8 cellular contexts compared by ENCODE assay signal in the genomic region with DNA sequence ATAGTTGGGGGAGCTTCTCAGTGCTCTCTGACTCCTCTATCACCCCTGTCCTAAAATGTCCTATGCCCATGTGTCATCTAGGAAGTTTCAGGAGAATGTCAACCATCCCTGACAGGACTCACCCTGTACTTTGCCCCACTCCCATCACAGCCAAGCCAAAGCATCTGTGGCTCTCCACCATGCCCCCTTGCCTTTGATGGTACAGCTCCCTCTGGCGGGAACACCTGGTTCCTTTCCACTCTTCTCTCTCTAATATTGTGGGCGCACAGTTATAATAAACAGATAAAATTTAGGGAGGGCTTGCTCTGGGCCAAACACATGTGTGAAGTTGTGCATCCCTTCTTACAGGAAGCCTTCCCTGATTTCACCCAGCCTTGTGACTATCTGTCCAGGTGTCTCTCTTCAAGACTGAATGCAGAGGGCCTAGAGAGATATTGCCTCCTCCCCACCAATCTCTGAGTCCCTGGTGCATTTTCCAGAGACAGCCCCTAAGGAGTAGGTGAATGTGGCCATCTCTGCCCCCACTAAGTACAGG.
DNase-seq lines count a peak whose midpoint lies in the region; ATAC-seq and TF ChIP-seq lines count a peak whose summit lies in the region.

No MANE protein-coding gene starts in this region.

- H4K20me1 ChIP-seq in PC-9 (ENCODE audit: insufficient read depth): no peaks in the 10 kb centered on the region

- no peak overlapping the region for H2AFZ ChIP-seq in PC-9

- no TSS peak for BruUV-seq in PC-9 (replicated peaks; lab: Mats Ljungman, UMichigan)

- TF ChIP-seq CTCF in PC-9 (conservative IDR thresholded peaks at IDR 0.05) (peak; percentile 59), fibroblast of villous mesenchyme (IDR thresholded peaks at IDR 0.05; ENCODE audit: insufficient read depth, low read depth, low read length) (peak; percentile 42), osteocyte (IDR thresholded peaks at IDR 0.05) (no peak)

- no peaks in the 10 kb centered on the region for H3K9me3 Mint-ChIP-seq in osteocyte (ENCODE audit: unreplicated experiment)

- H3F3A ChIP-seq in PC-9 (ENCODE audit: insufficient read depth, low read depth): no peaks in the 10 kb centered on the region

- no peak overlapping the region for H3K27ac ChIP-seq in PC-9

- no peak overlapping the region for H3K4me2 ChIP-seq in PC-9

- no peaks in the 10 kb centered on the region for H3K4me1 ChIP-seq in PC-9 (replicated peaks; ENCODE audit: insufficient read depth)

- no peaks in the 10 kb centered on the region for H3K36me3 Mint-ChIP-seq in osteocyte (ENCODE audit: unreplicated experiment)

- H3K4me3 ChIP-seq in PC-9: no peak overlapping the region
- H3K4me3 ChIP-seq in fibroblast of villous mesenchyme (ENCODE audit: low read depth, low read length): no peak overlapping the region

- POLR2A ChIA-PET in PC-9 (lab: Charles Lee; ENCODE audit: unreplicated experiment): no interaction called here

- ATAC-seq in GM19395 (IDR thresholded peaks at IDR 0.05; ENCODE audit: unreplicated experiment) (peak; percentile 70), HG03457 (IDR thresholded peaks at IDR 0.05; ENCODE audit: unreplicated experiment) (no peak), HG02763 (IDR thresholded peaks at IDR 0.05; ENCODE audit: unreplicated experiment) (no peak)

- no peak overlapping the region for H3K4me3 Mint-ChIP-seq in osteocyte (ENCODE audit: unreplicated experiment)

- peaks cover 25% of the 10 kb centered on the region for H3K27me3 Mint-ChIP-seq in osteocyte (ENCODE audit: unreplicated experiment)

- peak; percentile 36 for DNase-seq in ELR (ENCODE audit: low read depth)
- DNase-seq in PC-9: peak in 1 of 2 experiments; percentile 14
- peak; percentile 3 for DNase-seq in fibroblast of villous mesenchyme (ENCODE audit: low read depth)
- no peak for DNase-seq in osteocyte (ENCODE audit: extremely low spot score, unreplicated experiment)
- DNase-seq in hepatic stellate cell (ENCODE audit: low spot score): no peak

- CTCF ChIA-PET in PC-9 (lab: Charles Lee): no interaction called here

- H3K36me3 ChIP-seq in PC-9 (ENCODE audit: low read depth): no peaks in the 10 kb centered on the region

- H3K27me3 ChIP-seq in PC-9 (ENCODE audit: insufficient read depth, low read depth): peaks cover 71% of the 10 kb centered on the region

- H3K4me1 Mint-ChIP-seq in osteocyte (ENCODE audit: unreplicated experiment): peaks cover 8% of the 10 kb centered on the region

- H3K79me2 ChIP-seq in PC-9 (ENCODE audit: low read depth): no peaks in the 10 kb centered on the region

- no peak overlapping the region for H3K27ac Mint-ChIP-seq in osteocyte (ENCODE audit: unreplicated experiment)

- H3K9me2 ChIP-seq in PC-9 (ENCODE audit: insufficient read depth): no peaks in the 10 kb centered on the region

- no peaks in the 10 kb centered on the region for H3K9me3 ChIP-seq in PC-9 (ENCODE audit: insufficient read depth, low read depth)

- intact Hi-C loops in PC-9 (cut with micrococcal nuclease; ENCODE audit: unreplicated experiment): loop anchor here (1.0 to 5.0 kb wide), 3 partner anchors 43 to 79 kb away; a partner anchor contains a TSS

Comparison
In these comparisons a context has a peak if more than half of its experiments do, and no peak if none do; other contexts are left out.
1. DNase-seq: peak in ELR (single experiment) and fibroblast of villous mesenchyme (single experiment); none in osteocyte (single experiment) and hepatic stellate cell (single experiment).